8 cellular contexts compared by ENCODE assay signal in genomic region chr16:8962393-8963009, GRCh38. TPM values are rescaled to one million over a fixed set of nuclear protein-coding genes. Genes with fewer than 3 reads are reported as not detected.
DNase-seq lines count a peak whose midpoint lies in the region; ATAC-seq and TF ChIP-seq lines count a peak whose summit lies in the region.

No MANE protein-coding gene starts in this region.

- peak overlapping the region; percentile 99 for H3K4me2 ChIP-seq in trophoblast cell (ENCODE audit: low read length)

- H3K27ac ChIP-seq in ACC112 (ENCODE audit: low read depth, low read length) (no peak overlapping the region), esophagus squamous epithelium (peak overlapping the region; percentile 81 to 97 (median 90)), trophoblast cell (ENCODE audit: low read depth, low read length) (no peak overlapping the region)

- no peak overlapping the region for H4K8ac ChIP-seq in trophoblast cell (ENCODE audit: low read depth, low read length)

- peak overlapping the region; percentile 63 for H3K18ac ChIP-seq in trophoblast cell (ENCODE audit: low read length)

- no peak overlapping the region for H2BK5ac ChIP-seq in trophoblast cell (ENCODE audit: low read depth, low read length, poor library complexity)

- no peak for ATAC-seq in GM18868 (IDR thresholded peaks at IDR 0.05; ENCODE audit: unreplicated experiment)

- H4K91ac ChIP-seq in trophoblast cell (ENCODE audit: low read depth, low read length): peak overlapping the region; percentile 66

- H2AFZ ChIP-seq in ACC112 (ENCODE audit: low read length, unreplicated experiment): no peak overlapping the region
- H2AFZ ChIP-seq in trophoblast cell (ENCODE audit: insufficient read depth, low read length, poor library complexity): peak overlapping the region; percentile 35

- H3K27me3 ChIP-seq in ACC112 (ENCODE audit: insufficient read depth, low read length) (no peaks in the 10 kb centered on the region), esophagus squamous epithelium (no peaks in the 10 kb centered on the region), trophoblast cell (ENCODE audit: insufficient read depth, low read length) (no peaks in the 10 kb centered on the region)

- H3K23ac ChIP-seq in trophoblast cell (ENCODE audit: low read length): no peak overlapping the region

- H3K4me3 ChIP-seq in ACC112 (ENCODE audit: low read depth, low read length): peak overlapping the region; percentile 93
- H3K4me3 ChIP-seq in LNCaP clone FGC (ENCODE audit: low read depth, low read length): peak overlapping the region; percentile 71
- H3K4me3 ChIP-seq in esophagus squamous epithelium: peak overlapping the region; percentile 66 to 98 (median 94)
- H3K4me3 ChIP-seq in trophoblast cell (ENCODE audit: low read depth, low read length): peak overlapping the region; percentile 91

- H2AK5ac ChIP-seq in trophoblast cell (ENCODE audit: low read length): no peak overlapping the region

- peaks cover 41% of the 10 kb centered on the region for H3K4me1 ChIP-seq in ACC112 (ENCODE audit: control insufficient read depth, insufficient read depth, low read length, unreplicated experiment)
- H3K4me1 ChIP-seq in esophagus squamous epithelium: peaks cover 40 to 78% (median 54%) of the 10 kb centered on the region in 3 donors
- peaks cover 8 to 18% of the 10 kb centered on the region in 2 experiments for H3K4me1 ChIP-seq in trophoblast cell (ENCODE audit: control insufficient read depth in 1 of 2, insufficient read depth in 2 of 2, low read length in 2 of 2)

- DNase-seq in LNCaP clone FGC (ENCODE audit: low read depth) (no peak), activated T-cell treated with anti-CD3 and anti-CD28 coated beads for 4 hours (peak; percentile 22), esophagus squamous epithelium (lab: John Stamatoyannopoulos, UW) (peak; percentile 14), trophoblast cell (peak; percentile 25 to 53), inferior parietal cortex (ENCODE audit: extremely low spot score) (no peak)

- intact Hi-C loops in esophagus squamous epithelium (cut with DNase I): no loop called here

- peak overlapping the region; percentile 97 for H3K9ac ChIP-seq in trophoblast cell (ENCODE audit: low read length)

- no peak overlapping the region for H2BK12ac ChIP-seq in trophoblast cell (ENCODE audit: low read length)

- H3K79me2 ChIP-seq in ACC112 (ENCODE audit: control insufficient read depth, insufficient read depth, low read length, unreplicated experiment) (peaks cover 57% of the 10 kb centered on the region), trophoblast cell (ENCODE audit: control insufficient read depth, insufficient read depth, low read length, poor library complexity) (peaks cover 28% of the 10 kb centered on the region)

- TF ChIP-seq POLR2A in GM19193 (IDR thresholded peaks at IDR 0.05; ENCODE audit: extremely low read depth, insufficient read depth, insufficient read length): peak; percentile 41
- peak in 1 of 4 donors; percentile 19 for TF ChIP-seq POLR2A in esophagus squamous epithelium (IDR thresholded peaks at IDR 0.05)

- peak overlapping the region; percentile 85 for H3K14ac ChIP-seq in trophoblast cell (ENCODE audit: low read length)

- H2BK120ac ChIP-seq in trophoblast cell (ENCODE audit: insufficient read depth, low read length, poor library complexity): no peak overlapping the region

- peak overlapping the region; percentile 37 for H4K12ac ChIP-seq in trophoblast cell (ENCODE audit: low read depth, low read length)

- 0 to 1% methylated on average over 4 to 8 of the region's 50 CpGs for WGBS in esophagus squamous epithelium, 2 donors
- no CpG with 5 or more reads among the region's 50 CpGs for WGBS in trophoblast cell (ENCODE audit: extremely low coverage, insufficient coverage, insufficient read length)

- H3K36me3 ChIP-seq in ACC112 (ENCODE audit: insufficient read depth, low read length) (no peaks in the 10 kb centered on the region), esophagus squamous epithelium (no peaks in the 10 kb centered on the region), trophoblast cell (ENCODE audit: control insufficient read depth in 1 of 2, insufficient read depth in 2 of 2, low read length in 2 of 2) (no peaks in the 10 kb centered on the region)

- peak overlapping the region; percentile 98 for H3K4ac ChIP-seq in trophoblast cell (ENCODE audit: low read depth, low read length)

- no peak; the same call in 1 of the 2 replicates for TF ChIP-seq CTCF in LNCaP clone FGC (IDR thresholded peaks at IDR 0.05; ENCODE audit: control insufficient read depth, extremely low read depth, insufficient read depth)
- no peak for TF ChIP-seq CTCF in esophagus squamous epithelium (IDR thresholded peaks at IDR 0.05)

- H3K9me3 ChIP-seq in esophagus squamous epithelium (no peaks in the 10 kb centered on the region), trophoblast cell (ENCODE audit: insufficient read depth, low read depth, low read length) (no peaks in the 10 kb centered on the region)

- H3K79me1 ChIP-seq in trophoblast cell (ENCODE audit: low read length): peaks cover 9% of the 10 kb centered on the region

RNA-seq across cellular contexts. Expression of gene USP7, which starts 1.2 kb away (rescaled TPM):
- total RNA-seq in esophagus squamous epithelium: 100 to 1,000 TPM in 2 of 4 donors, 10 to 100 TPM in 2; 62.5 to 109 (median 89.1) TPM
- 53.5 and 56.4 TPM in 2 replicates for polyA plus RNA-seq in trophoblast cell (2013)

Comparison
In these comparisons a context has a peak if more than half of its experiments do, and no peak if none do; other contexts are left out.
1. H3K27ac ChIP-seq: peak in esophagus squamous epithelium (4 of 4); none in ACC112 (single experiment) and trophoblast cell (single experiment).
2. DNase-seq: peak in activated T-cell treated with anti-CD3 and anti-CD28 coated beads for 4 hours (single experiment), esophagus squamous epithelium (single experiment) and trophoblast cell (2 of 2); none in LNCaP clone FGC (single experiment) and inferior parietal cortex (single experiment).
3. Peak in every context shown above with its lines, with median percentiles within 50 percentile points of each other: H3K4me3 ChIP-seq.